ENCODE assay signal across 27 cellular contexts in the genomic region with DNA sequence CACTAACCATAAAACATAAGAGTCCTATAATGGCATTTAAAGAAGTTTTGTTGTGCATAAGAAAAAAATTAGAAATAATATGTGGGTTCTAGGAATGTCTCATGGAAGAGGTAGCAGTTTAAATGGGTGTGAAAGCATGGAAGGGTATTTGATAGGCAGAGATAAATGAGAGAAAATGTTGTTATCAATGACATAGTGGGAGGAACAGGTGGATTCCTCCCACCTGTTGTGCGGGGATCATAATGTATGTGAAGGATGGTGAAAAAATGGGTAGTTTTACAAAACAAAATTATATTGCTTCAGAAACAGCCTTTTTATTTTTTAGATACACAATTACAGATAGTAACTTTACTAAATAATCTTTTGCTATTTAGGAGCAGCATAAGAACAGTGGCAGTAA.
A peak's percentile ranks its signal among the peaks of the same experiment; 100 is the strongest.
DNase-seq lines count a peak whose midpoint lies in the region; TF ChIP-seq lines count a peak whose summit lies in the region.
"Had no signal": no experiment of that assay in that cellular context is flagged by ENCODE, and none has a peak within 500 bp of the region (broad histone marks: within the 10 kb centered on the region; RNA-seq: fewer than 3 reads in every experiment).

No MANE protein-coding gene starts in this region.

- H3K27ac ChIP-seq in HEK293 (ENCODE audit: extremely low read depth, low read depth, low read length): no peak overlapping the region
- H3K27ac ChIP-seq: 22Rv1; A549; BLaER1; BLaER1 treated with 17β-estradiol and CSF1 and Interleukin-3, amounts not matched to agents 10 nM and 100 nM; C4-2B had no signal

- no peak for TF ChIP-seq CTCF in HEK293 (tag by site-specific recombination; IDR thresholded peaks at IDR 0.05)

- CTCF ChIA-PET in HEK293 (lab: Yijun Ruan, JAX): no interaction called here

- no peak overlapping the region for H3K4me3 ChIP-seq in HEK293 (ENCODE audit: low read depth, low read length)
- H3K4me3 ChIP-seq: A549; BLaER1; BLaER1 treated with 17β-estradiol and CSF1 and Interleukin-3, amounts not matched to agents 10 nM and 100 nM had no signal

- no peaks in the 10 kb centered on the region for H3K4me1 ChIP-seq in HEK293 (ENCODE audit: control insufficient read depth, insufficient read depth, low read length)
- H3K4me1 ChIP-seq: A549; BE2C; BLaER1; BLaER1 treated with 17β-estradiol and CSF1 and Interleukin-3, amounts not matched to agents 10 nM and 100 nM; Caco-2 had no signal

- POLR2A ChIA-PET in HEK293 (lab: Yijun Ruan, JAX): no interaction called here

- no peaks in the 10 kb centered on the region for H3K36me3 ChIP-seq in HEK293 (ENCODE audit: control insufficient read depth in 2 of 2, insufficient read depth in 1 of 2, low read length in 2 of 2)
- H3K36me3 ChIP-seq: BE2C; BLaER1; BLaER1 treated with 17β-estradiol and CSF1 and Interleukin-3, amounts not matched to agents 10 nM and 100 nM had no signal

- DNase-seq in NCI-H1930 (lab: John Stamatoyannopoulos, UW): no peak
- DNase-seq: 8988T; ACHN; AML-193; BE2C; C1 segment of cervical spinal cord; Caco-2; Calu3; CD4-positive, alpha-beta memory T cell; CD4-positive, alpha-beta T cell; CD4-positive, CD25-positive, alpha-beta regulatory T cell; CD8-positive, alpha-beta memory T cell; CD8-positive, alpha-beta T cell; COR-L47; DMS 273 treated with DMSO at 0.1 percent for 48 hours; DMS153; DMS53; DMS79; DMS79 treated with DMSO at 0.1 percent for 48 hours; DND-41; EL had no signal

- no peaks in the 10 kb centered on the region for H3K9me3 ChIP-seq in HEK293 (ENCODE audit: control insufficient read depth, insufficient read depth, low read depth, low read length)
- H3K9me3 ChIP-seq: A549; BE2C; BLaER1; BLaER1 treated with 17β-estradiol and CSF1 and Interleukin-3, amounts not matched to agents 10 nM and 100 nM; Caco-2 had no signal

TF ChIP-seq in HEK293, 187 proteins besides CTCF, POLR2A, EP300 and RAD21:
- peak; percentile 84; the same call in 1 of the 2 replicates for TF ChIP-seq SCRT1 (tag by site-specific recombination; IDR thresholded peaks at IDR 0.05; ENCODE audit: borderline replicate concordance)
- TF ChIP-seq SCRT2 (tag by site-specific recombination; IDR thresholded peaks at IDR 0.05): peak; percentile 71
- no peak for TF ChIP-seq ZNF112 (tag by site-specific recombination; IDR thresholded peaks at IDR 0.05)
- no peak for TF ChIP-seq ZNF561 (tag by site-specific recombination; IDR thresholded peaks at IDR 0.05; ENCODE audit: borderline replicate concordance)
